Comparison of ENCODE assay signal across 19 cellular contexts in genomic region chr6:72365773-72366172, GRCh38.
"Had no signal": no experiment of that assay in that cellular context is flagged by ENCODE, and none has a peak within 500 bp of the region (broad histone marks: within the 10 kb centered on the region; RNA-seq: fewer than 3 reads in every experiment).

No MANE protein-coding gene starts in this region.

- ATAC-seq: activated naive CD4-positive, alpha-beta T cell treated with anti-CD3 and anti-CD28 coated beads, Interleukin-2, amount 50 U/mL, for 72 hours; left cardiac atrium; naive thymus-derived CD8-positive, alpha-beta T cell; stimulated activated memory B cell treated with anti-CD40 and anti-IgM and Interleukin-4, amounts not matched to agents 10 μg/mL and 1 μg/mL and 100 μg/mL, for 72 hours; upper lobe of right lung had no signal

- DNase-seq: activated B cell treated with CpG ODN at 0.5 μM for 24 hours; activated CD4-positive, alpha-beta memory T cell treated with anti-CD3 and anti-CD28 coated beads for 36 hours; activated CD4-positive, alpha-beta T cell treated with anti-CD3 and anti-CD28 coated beads for 4 hours; activated gamma-delta T cell treated with Interleukin-2 at 50 U/mL for 16 hours; activated T-cell treated with anti-CD3 and anti-CD28 coated beads for 4 hours; adrenal gland; cortex of kidney; effector memory CD4-positive, alpha-beta T cell; left cardiac atrium; mesenchymal stem cell; naive thymus-derived CD8-positive, alpha-beta T cell; sigmoid colon; spleen; stimulated activated CD4-positive, alpha-beta T cell treated with anti-CD3 and anti-CD28 coated beads, Interleukin-4, amount 100 ng/mL, for 4 hours; testis; upper lobe of right lung had no signal

- H3K9me3 Mint-ChIP-seq: activated B cell treated with CpG ODN at 0.5 μM for 24 hours; activated CD4-positive, alpha-beta memory T cell treated with anti-CD3 and anti-CD28 coated beads for 36 hours; activated naive CD4-positive, alpha-beta T cell treated with anti-CD3 and anti-CD28 coated beads, Interleukin-2, amount 50 U/mL, for 72 hours; activated T-helper 1 cell treated with anti-CD3 and anti-CD28 coated beads, Interleukin-12 subunit alpha, Interleukin-12 subunit beta, Interleukin-2, Interleukin-4 antibody, amounts not matched to agents 30 ng/mL and 10 ng/mL and 1 ng/mL, durations not matched to agents 14 hours and 24 hours and 36 hours; naive thymus-derived CD8-positive, alpha-beta T cell; stimulated activated memory B cell treated with anti-CD40 and anti-IgM and Interleukin-4, amounts not matched to agents 10 μg/mL and 1 μg/mL and 100 μg/mL, for 72 hours had no signal

- H3K4me1 Mint-ChIP-seq: naive thymus-derived CD8-positive, alpha-beta T cell had no signal

- H3K36me3 Mint-ChIP-seq: activated CD4-positive, alpha-beta memory T cell treated with anti-CD3 and anti-CD28 coated beads for 36 hours; activated naive CD4-positive, alpha-beta T cell treated with anti-CD3 and anti-CD28 coated beads, Interleukin-2, amount 50 U/mL, for 72 hours; naive thymus-derived CD8-positive, alpha-beta T cell; stimulated activated memory B cell treated with anti-CD40 and anti-IgM and Interleukin-4, amounts not matched to agents 10 μg/mL and 1 μg/mL and 100 μg/mL, for 72 hours had no signal

- H3K27me3 Mint-ChIP-seq: activated B cell treated with CpG ODN at 0.5 μM for 24 hours; stimulated activated memory B cell treated with anti-CD40 and anti-IgM and Interleukin-4, amounts not matched to agents 10 μg/mL and 1 μg/mL and 100 μg/mL, for 72 hours had no signal

- H3K27ac Mint-ChIP-seq: activated B cell treated with CpG ODN at 0.5 μM for 24 hours; activated CD4-positive, alpha-beta memory T cell treated with anti-CD3 and anti-CD28 coated beads for 36 hours; activated naive CD4-positive, alpha-beta T cell treated with anti-CD3 and anti-CD28 coated beads, Interleukin-2, amount 50 U/mL, for 72 hours; activated T-helper 1 cell treated with anti-CD3 and anti-CD28 coated beads, Interleukin-12 subunit alpha, Interleukin-12 subunit beta, Interleukin-2, Interleukin-4 antibody, amounts not matched to agents 30 ng/mL and 10 ng/mL and 1 ng/mL, durations not matched to agents 14 hours and 24 hours and 36 hours; naive thymus-derived CD8-positive, alpha-beta T cell; stimulated activated memory B cell treated with anti-CD40 and anti-IgM and Interleukin-4, amounts not matched to agents 10 μg/mL and 1 μg/mL and 100 μg/mL, for 72 hours had no signal

- H3K4me3 Mint-ChIP-seq: activated B cell treated with CpG ODN at 0.5 μM for 24 hours; activated CD4-positive, alpha-beta memory T cell treated with anti-CD3 and anti-CD28 coated beads for 36 hours; activated T-helper 1 cell treated with anti-CD3 and anti-CD28 coated beads, Interleukin-12 subunit alpha, Interleukin-12 subunit beta, Interleukin-2, Interleukin-4 antibody, amounts not matched to agents 30 ng/mL and 10 ng/mL and 1 ng/mL, durations not matched to agents 14 hours and 24 hours and 36 hours; naive thymus-derived CD8-positive, alpha-beta T cell; stimulated activated memory B cell treated with anti-CD40 and anti-IgM and Interleukin-4, amounts not matched to agents 10 μg/mL and 1 μg/mL and 100 μg/mL, for 72 hours had no signal
